In the genomic region with DNA sequence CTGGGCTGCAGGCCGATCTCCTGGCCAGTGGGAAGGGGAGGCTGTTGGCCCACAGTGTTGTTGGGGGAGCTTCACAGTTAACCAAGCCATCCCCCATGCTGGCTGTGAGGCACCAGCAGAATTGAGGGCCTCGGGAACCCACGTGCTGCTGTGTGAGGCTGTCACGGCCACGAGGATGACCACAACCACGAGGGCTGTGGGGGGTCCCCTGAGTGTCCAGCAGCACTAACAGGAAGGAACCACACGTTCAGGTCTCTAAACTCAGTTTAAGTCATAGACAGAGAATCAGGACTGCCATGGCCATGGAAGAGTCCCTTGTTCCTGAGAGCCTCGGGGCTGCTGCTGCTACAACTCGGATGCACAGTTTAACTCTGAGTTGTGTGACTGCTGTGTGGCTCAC, we compare ENCODE assay signal across 21 cellular contexts. TPM values are rescaled to one million over a fixed set of nuclear protein-coding genes. Genes with fewer than 3 reads are reported as not detected.
A peak's percentile ranks its signal among the peaks of the same experiment; 100 is the strongest.
DNase-seq lines count a peak whose midpoint lies in the region; ATAC-seq and TF ChIP-seq lines count a peak whose summit lies in the region.
"Had no signal": no experiment of that assay in that cellular context is flagged by ENCODE, and none has a peak within 500 bp of the region (broad histone marks: within the 10 kb centered on the region; RNA-seq: fewer than 3 reads in every experiment).

No MANE protein-coding gene starts in this region.

- peak; percentile 49 for DNase-seq in activated CD8-positive, alpha-beta memory T cell treated with anti-CD3 and anti-CD28 coated beads for 24 hours
- DNase-seq in activated CD8-positive, alpha-beta memory T cell treated with anti-CD3 and anti-CD28 coated beads, Interleukin-2, amount 50 U/mL, for 48 hours = no peak
- DNase-seq in RPMI8226 (peak; percentile 1), islet precursor cell (peak; percentile 41), osteocyte (ENCODE audit: extremely low spot score, unreplicated experiment) (no peak), Ammon's horn (ENCODE audit: low spot score) (no peak)
- no peak for DNase-seq in stimulated activated naive B cell treated with anti-CD40 and anti-IgM and Interleukin-4, amounts not matched to agents 10 μg/mL and 1 μg/mL and 100 μg/mL, for 72 hours
- DNase-seq: GDM1, IMR-90, NCI-H1694, NCI-H2081 treated with DMSO at 0.1 percent for 48 hours, NCI-H446, NCI-H526, Peyer's patch, Right ventricle myocardium superior had no signal

- no peak for ATAC-seq in stimulated activated naive B cell treated with anti-CD40 and anti-IgM and Interleukin-4, amounts not matched to agents 10 μg/mL and 1 μg/mL and 100 μg/mL, for 72 hours (replicated peaks)
- ATAC-seq in GM19467 (IDR thresholded peaks at IDR 0.05; ENCODE audit: unreplicated experiment) = no peak
- ATAC-seq: HCT116 had no signal

- no peak overlapping the region for H3K4me3 Mint-ChIP-seq in stimulated activated naive B cell treated with anti-CD40 and anti-IgM and Interleukin-4, amounts not matched to agents 10 μg/mL and 1 μg/mL and 100 μg/mL, for 72 hours
- H3K4me3 Mint-ChIP-seq in osteocyte (ENCODE audit: unreplicated experiment) = no peak overlapping the region
- H3K4me3 Mint-ChIP-seq: B cell had no signal

- H3K36me3 Mint-ChIP-seq in stimulated activated naive B cell treated with anti-CD40 and anti-IgM and Interleukin-4, amounts not matched to agents 10 μg/mL and 1 μg/mL and 100 μg/mL, for 72 hours = peaks cover 0 to 7% of the 10 kb centered on the region in 2 donors
- no peaks in the 10 kb centered on the region for H3K36me3 Mint-ChIP-seq in osteocyte (ENCODE audit: unreplicated experiment)
- H3K36me3 Mint-ChIP-seq: CD14-positive monocyte had no signal

- H3K9me3 Mint-ChIP-seq in stimulated activated naive B cell treated with anti-CD40 and anti-IgM and Interleukin-4, amounts not matched to agents 10 μg/mL and 1 μg/mL and 100 μg/mL, for 72 hours = peaks cover 9% of the 10 kb centered on the region in 2 donors
- peaks cover 5% of the 10 kb centered on the region for H3K9me3 Mint-ChIP-seq in osteocyte (ENCODE audit: unreplicated experiment)

- peaks cover 3 to 10% of the 10 kb centered on the region in 2 donors for H3K27me3 Mint-ChIP-seq in stimulated activated naive B cell treated with anti-CD40 and anti-IgM and Interleukin-4, amounts not matched to agents 10 μg/mL and 1 μg/mL and 100 μg/mL, for 72 hours
- H3K27me3 Mint-ChIP-seq in osteocyte (ENCODE audit: unreplicated experiment) = no peaks in the 10 kb centered on the region

- no peak for TF ChIP-seq CTCF in osteocyte (IDR thresholded peaks at IDR 0.05)

- H3K27ac Mint-ChIP-seq in stimulated activated naive B cell treated with anti-CD40 and anti-IgM and Interleukin-4, amounts not matched to agents 10 μg/mL and 1 μg/mL and 100 μg/mL, for 72 hours = peak overlapping the region; percentile 42
- no peak overlapping the region for H3K27ac Mint-ChIP-seq in osteocyte (ENCODE audit: unreplicated experiment)

- H3K4me1 Mint-ChIP-seq in stimulated activated naive B cell treated with anti-CD40 and anti-IgM and Interleukin-4, amounts not matched to agents 10 μg/mL and 1 μg/mL and 100 μg/mL, for 72 hours = peaks cover 7 to 28% of the 10 kb centered on the region in 2 donors
- peaks cover 5% of the 10 kb centered on the region for H3K4me1 Mint-ChIP-seq in osteocyte (ENCODE audit: unreplicated experiment)

RNA-seq across cellular contexts. Expression of gene MMEL1, which starts 4.7 kb away (rescaled TPM):
- not detected in 2 replicates for total RNA-seq in osteocyte
- total RNA-seq: B cell, OCI-LY7, SK-MEL-5 had no signal

RNA-seq across cellular contexts. Expression of gene PRXL2B, which starts 50.9 kb away (rescaled TPM):
- total RNA-seq in osteocyte = 24.0 and 24.8 TPM in 2 replicates

Comparison
In these comparisons a context has a peak if more than half of its experiments do, and no peak if none do; other contexts are left out.
1. DNase-seq: peak in activated CD8-positive, alpha-beta memory T cell treated with anti-CD3 and anti-CD28 coated beads for 24 hours (single experiment), RPMI8226 (single experiment) and islet precursor cell (single experiment); none in activated CD8-positive, alpha-beta memory T cell treated with anti-CD3 and anti-CD28 coated beads, Interleukin-2, amount 50 U/mL, for 48 hours (single experiment), stimulated activated naive B cell treated with anti-CD40 and anti-IgM and Interleukin-4, amounts not matched to agents 10 μg/mL and 1 μg/mL and 100 μg/mL, for 72 hours (single experiment), osteocyte (single experiment) and Ammon's horn (single experiment).